ENCODE assay signal across 9 cellular contexts in genomic region chr13:30113983-30114491, GRCh38.
DNase-seq lines count a peak whose midpoint lies in the region; ATAC-seq and TF ChIP-seq lines count a peak whose summit lies in the region.
"Had no signal": no experiment of that assay in that cellular context is flagged by ENCODE, and none has a peak within 500 bp of the region (broad histone marks: within the 10 kb centered on the region; RNA-seq: fewer than 3 reads in every experiment).

No MANE protein-coding gene starts in this region.

- H3K4me1 ChIP-seq in left lung (peaks cover 3 to 32% of the 10 kb centered on the region in 2 donors), testis (peaks cover 19% of the 10 kb centered on the region)

- WGBS in testis, 2 donors = 22 to 28% methylated on average over 9 to 14 of the region's 14 CpGs

- peak overlapping the region; percentile 69 for H3K4me3 Mint-ChIP-seq in activated CD4-positive, alpha-beta T cell treated with anti-CD3 and anti-CD28 coated beads, Interleukin-2, amount 10 ng/mL, durations not matched to agents 7 days and 5 days
- H3K4me3 Mint-ChIP-seq in activated naive CD8-positive, alpha-beta T cell treated with anti-CD3 and anti-CD28 coated beads, Interleukin-2, amount 10 ng/mL, durations not matched to agents 7 days and 5 days = peak overlapping the region; percentile 80

- H3K4me3 ChIP-seq in left lung (peak overlapping the region; percentile 38 to 50), testis (peak overlapping the region; percentile 54 to 62)

- peak overlapping the region; percentile 68 for H3K27ac Mint-ChIP-seq in activated CD4-positive, alpha-beta T cell treated with anti-CD3 and anti-CD28 coated beads, Interleukin-2, amount 10 ng/mL, durations not matched to agents 7 days and 5 days
- peak overlapping the region; percentile 69 for H3K27ac Mint-ChIP-seq in activated naive CD8-positive, alpha-beta T cell treated with anti-CD3 and anti-CD28 coated beads, Interleukin-2, amount 10 ng/mL, durations not matched to agents 7 days and 5 days

- intact Hi-C loops in left lung (cut with DNase I) (loop anchor here in 1 of 2 donors (5.0 to 10.0 kb wide), 3 partner anchors 267 to 607 kb away; no protein-coding TSS in a partner anchor), testis (cut with DNase I; ENCODE audit: low total_unique reads) (loop anchor here (10.0 kb wide), 2 partner anchors 339 to 609 kb away; no protein-coding TSS in a partner anchor)

- peaks cover 42% of the 10 kb centered on the region for H3K4me1 Mint-ChIP-seq in activated CD4-positive, alpha-beta T cell treated with anti-CD3 and anti-CD28 coated beads, Interleukin-2, amount 10 ng/mL, durations not matched to agents 7 days and 5 days
- peaks cover 22% of the 10 kb centered on the region for H3K4me1 Mint-ChIP-seq in activated naive CD8-positive, alpha-beta T cell treated with anti-CD3 and anti-CD28 coated beads, Interleukin-2, amount 10 ng/mL, durations not matched to agents 7 days and 5 days

- ATAC-seq in activated naive CD8-positive, alpha-beta T cell treated with anti-CD3 and anti-CD28 coated beads, Interleukin-2, amount 10 ng/mL, durations not matched to agents 7 days and 5 days (ENCODE audit: low read depth) = no peak
- peak; percentile 31 for ATAC-seq in left lung

- TF ChIP-seq CTCF in left lung (IDR thresholded peaks at IDR 0.05) (no peak), testis (IDR thresholded peaks at IDR 0.05) (no peak)

- no peaks in the 10 kb centered on the region for H3K36me3 Mint-ChIP-seq in activated CD4-positive, alpha-beta T cell treated with anti-CD3 and anti-CD28 coated beads, Interleukin-2, amount 10 ng/mL, durations not matched to agents 7 days and 5 days (ENCODE audit: low read depth)
- H3K36me3 Mint-ChIP-seq in activated naive CD8-positive, alpha-beta T cell treated with anti-CD3 and anti-CD28 coated beads, Interleukin-2, amount 10 ng/mL, durations not matched to agents 7 days and 5 days = no peaks in the 10 kb centered on the region

- H3K27ac ChIP-seq in left lung (peak overlapping the region; percentile 73), testis (peak overlapping the region in 1 of 2 donors; percentile 62)
- H3K27ac ChIP-seq: SJSA1 had no signal

- POLR2A ChIA-PET in activated CD4-positive, alpha-beta T cell treated with anti-CD3 and anti-CD28 coated beads, Interleukin-2, amount 10 ng/mL, durations not matched to agents 7 days and 5 days (lab: Charles Lee) = no interaction called here
- POLR2A ChIA-PET in activated naive CD8-positive, alpha-beta T cell treated with anti-CD3 and anti-CD28 coated beads, Interleukin-2, amount 10 ng/mL, durations not matched to agents 7 days and 5 days (lab: Charles Lee) = interaction anchor here (0.6 to 2.0 kb wide), 4 partner anchors 176 to 267 kb away, joined by 3 to 8 read pairs (median 4); partner anchors contain the start of gene UBL3

- H3K27me3 Mint-ChIP-seq in activated CD4-positive, alpha-beta T cell treated with anti-CD3 and anti-CD28 coated beads, Interleukin-2, amount 10 ng/mL, durations not matched to agents 7 days and 5 days = peaks cover 4% of the 10 kb centered on the region
- H3K27me3 Mint-ChIP-seq in activated naive CD8-positive, alpha-beta T cell treated with anti-CD3 and anti-CD28 coated beads, Interleukin-2, amount 10 ng/mL, durations not matched to agents 7 days and 5 days = peaks cover 5% of the 10 kb centered on the region

- H3K9me3 ChIP-seq in left lung = no peaks in the 10 kb centered on the region
- H3K9me3 ChIP-seq in testis = no peaks in the 10 kb centered on the region
- H3K9me3 ChIP-seq: SJSA1 had no signal

- CTCF ChIA-PET in activated CD4-positive, alpha-beta T cell treated with anti-CD3 and anti-CD28 coated beads, Interleukin-2, amount 10 ng/mL, durations not matched to agents 7 days and 5 days (lab: Charles Lee) = interaction anchor here (0.9 to 7.8 kb wide), 21 partner anchors 9 to 345 kb away, joined by 3 to 97 read pairs (median 5); partner anchors contain the start of gene UBL3

- no peak for DNase-seq in activated CD4-positive, alpha-beta T cell treated with anti-CD3 and anti-CD28 coated beads, Interleukin-2, amount 10 ng/mL, durations not matched to agents 7 days and 5 days
- DNase-seq in activated CD4-positive, alpha-beta T cell treated with anti-CD3 and anti-CD28 coated beads, Interleukin-2, amount 50 U/mL, for 1 hour = no peak
- DNase-seq in activated naive CD8-positive, alpha-beta T cell treated with anti-CD3 and anti-CD28 coated beads, Interleukin-2, amount 10 ng/mL, durations not matched to agents 7 days and 5 days = no peak
- DNase-seq in left lung = peak in 1 of 2 donors; percentile 42
- DNase-seq in testis = peak; percentile 38
- DNase-seq in stimulated activated CD4-positive, alpha-beta T cell treated with anti-CD3 and anti-CD28 coated beads, Interleukin-2, amount 100 ng/mL, for 24 hours = no peak
- DNase-seq in NCI-H1436 (lab: John Stamatoyannopoulos, UW) = no peak
- no peak for DNase-seq in middle frontal gyrus (ENCODE audit: extremely low spot score, low spot score)

- H3K36me3 ChIP-seq in left lung (no peaks in the 10 kb centered on the region), testis (ENCODE audit: low read depth, missing control alignments) (no peaks in the 10 kb centered on the region)
- H3K36me3 ChIP-seq: SJSA1 had no signal

- H3K27me3 ChIP-seq in left lung = peaks cover 0 to 9% of the 10 kb centered on the region in 2 donors
- no peaks in the 10 kb centered on the region for H3K27me3 ChIP-seq in testis
- H3K27me3 ChIP-seq: SJSA1 had no signal

- TF ChIP-seq POLR2A in testis (IDR thresholded peaks at IDR 0.05) = no peak

- no peaks in the 10 kb centered on the region for H3K9me3 Mint-ChIP-seq in activated CD4-positive, alpha-beta T cell treated with anti-CD3 and anti-CD28 coated beads, Interleukin-2, amount 10 ng/mL, durations not matched to agents 7 days and 5 days
- H3K9me3 Mint-ChIP-seq in activated naive CD8-positive, alpha-beta T cell treated with anti-CD3 and anti-CD28 coated beads, Interleukin-2, amount 10 ng/mL, durations not matched to agents 7 days and 5 days = no peaks in the 10 kb centered on the region
